Comparison of ENCODE assay signal across 8 cellular contexts in genomic region chr6:127464881-127465459, GRCh38. TPM values are rescaled to one million over a fixed set of nuclear protein-coding genes. Genes with fewer than 3 reads are reported as not detected.
DNase-seq lines count a peak whose midpoint lies in the region; ATAC-seq and TF ChIP-seq lines count a peak whose summit lies in the region.

No MANE protein-coding gene starts in this region.

- ATAC-seq in GM19463 (IDR thresholded peaks at IDR 0.05; ENCODE audit: unreplicated experiment) = peak; percentile 95
- peak; percentile 87 for ATAC-seq in HG03558 (IDR thresholded peaks at IDR 0.05; ENCODE audit: extremely low read depth, unreplicated experiment)

- peak; percentile 96 for TF ChIP-seq CTCF in PC-9 (conservative IDR thresholded peaks at IDR 0.05)
- peak; percentile 90 for TF ChIP-seq CTCF in fibroblast of villous mesenchyme (IDR thresholded peaks at IDR 0.05; ENCODE audit: insufficient read depth, low read depth, low read length)
- TF ChIP-seq CTCF in osteocyte (IDR thresholded peaks at IDR 0.05) = peak; percentile 94
- peak; percentile 57 to 66 (median 61) for TF ChIP-seq CTCF in testis (IDR thresholded peaks at IDR 0.05)

- no peaks in the 10 kb centered on the region for H3K79me2 ChIP-seq in PC-9 (ENCODE audit: low read depth)

- H4K20me1 ChIP-seq in PC-9 (ENCODE audit: insufficient read depth) = no peaks in the 10 kb centered on the region

- no peaks in the 10 kb centered on the region for H3K9me2 ChIP-seq in PC-9 (ENCODE audit: insufficient read depth)

- no peaks in the 10 kb centered on the region for H3K27me3 ChIP-seq in PC-9 (ENCODE audit: insufficient read depth, low read depth)
- H3K27me3 ChIP-seq in testis = no peaks in the 10 kb centered on the region

- no peaks in the 10 kb centered on the region for H3F3A ChIP-seq in PC-9 (ENCODE audit: insufficient read depth, low read depth)

- CTCF ChIA-PET in PC-9 (lab: Charles Lee) = interaction anchor here (1.1 kb wide), 1 partner anchor 75 kb away, joined by 7 read pairs; no protein-coding TSS in a partner anchor

- H3K9me3 ChIP-seq in PC-9 (ENCODE audit: insufficient read depth, low read depth) (no peaks in the 10 kb centered on the region), testis (no peaks in the 10 kb centered on the region)

- no peaks in the 10 kb centered on the region for H3K36me3 Mint-ChIP-seq in osteocyte (ENCODE audit: unreplicated experiment)

- intact Hi-C loops in PC-9 (cut with micrococcal nuclease; ENCODE audit: unreplicated experiment) = loop anchor here (1.0 to 10.0 kb wide), 5 partner anchors 52 to 230 kb away; partner anchors contain the start of gene MTCL3
- intact Hi-C loops in testis (cut with DNase I; ENCODE audit: low total_unique reads) = loop anchor here (10.0 kb wide), 1 partner anchor 70 kb away; no protein-coding TSS in a partner anchor

- DNase-seq in D341Med (ENCODE audit: low spot score) (peak; percentile 76), PC-9 (peak; percentile 55 to 59), fibroblast of villous mesenchyme (ENCODE audit: low read depth) (peak; percentile 67), osteocyte (ENCODE audit: extremely low spot score, unreplicated experiment) (peak; percentile 85), testis (peak; percentile 76)
- DNase-seq in activated T-cell treated with anti-CD3 and anti-CD28 coated beads, Interleukin-2, amount 50 U/mL, for 48 hours = peak; percentile 54 to 73

- no peak overlapping the region for H3K4me2 ChIP-seq in PC-9

- no peak overlapping the region for H3K4me3 Mint-ChIP-seq in osteocyte (ENCODE audit: unreplicated experiment)

- no peak overlapping the region for H3K27ac ChIP-seq in PC-9
- H3K27ac ChIP-seq in testis = peak overlapping the region in 1 of 2 donors; percentile 48

- no peak overlapping the region for H3K4me3 ChIP-seq in PC-9
- H3K4me3 ChIP-seq in fibroblast of villous mesenchyme (ENCODE audit: low read depth, low read length) = no peak overlapping the region
- no peak overlapping the region for H3K4me3 ChIP-seq in testis

- no peaks in the 10 kb centered on the region for H3K27me3 Mint-ChIP-seq in osteocyte (ENCODE audit: unreplicated experiment)

- POLR2A ChIA-PET in PC-9 (lab: Charles Lee; ENCODE audit: unreplicated experiment) = no interaction called here

- H2AFZ ChIP-seq in PC-9 = no peak overlapping the region

- H3K4me1 ChIP-seq in PC-9 (replicated peaks; ENCODE audit: insufficient read depth) = no peaks in the 10 kb centered on the region
- H3K4me1 ChIP-seq in testis = no peaks in the 10 kb centered on the region

- no peak overlapping the region for H3K27ac Mint-ChIP-seq in osteocyte (ENCODE audit: unreplicated experiment)

- BruUV-seq in PC-9 (replicated peaks; lab: Mats Ljungman, UMichigan) = no TSS peak

- TF ChIP-seq POLR2A in testis (IDR thresholded peaks at IDR 0.05) = no peak

- H3K9me3 Mint-ChIP-seq in osteocyte (ENCODE audit: unreplicated experiment) = no peaks in the 10 kb centered on the region

- 47 to 54% methylated on average over 3 of the region's 3 CpGs for WGBS in testis, 2 donors

- H3K36me3 ChIP-seq in PC-9 (ENCODE audit: low read depth) (no peaks in the 10 kb centered on the region), testis (ENCODE audit: low read depth, missing control alignments) (no peaks in the 10 kb centered on the region)

- peaks cover 8% of the 10 kb centered on the region for H3K4me1 Mint-ChIP-seq in osteocyte (ENCODE audit: unreplicated experiment)

RNA-seq across cellular contexts. Expression of gene KIAA0408, which starts 5.8 kb away (rescaled TPM):
- total RNA-seq in PC-9 (2021) = not detected in 2 replicates
- total RNA-seq in fibroblast of villous mesenchyme = 0.64 and 1.3 TPM in 2 replicates
- total RNA-seq in osteocyte = 0.27 TPM in 1 of 2 replicates, not detected in the other
- total RNA-seq in testis = 1 to 10 TPM; 3.3 to 4.1 TPM
- 11.2 TPM for polyA plus RNA-seq in testis (ENCODE audit: insufficient read depth, low read depth, low replicate concordance)
